8 cellular contexts compared by ENCODE assay signal in genomic region chr11:46392421-46393230, GRCh38. TPM values are rescaled to one million over a fixed set of nuclear protein-coding genes. Genes with fewer than 3 reads are reported as not detected.
A peak's percentile ranks its signal among the peaks of the same experiment; 100 is the strongest.
DNase-seq lines count a peak whose midpoint lies in the region; ATAC-seq, FAIRE-seq and TF ChIP-seq lines count a peak whose summit lies in the region.

No MANE protein-coding gene starts in this region.

- H3K9me3 ChIP-seq in A549 (no peaks in the 10 kb centered on the region), parathyroid adenoma (ENCODE audit: control insufficient read depth, low read length) (no peaks in the 10 kb centered on the region), thyroid gland (no peaks in the 10 kb centered on the region)

- no peak for TF ChIP-seq EP300 in A549 (IDR thresholded peaks at IDR 0.05)

- CTCF ChIA-PET in A549 (lab: Yijun Ruan, JAX): interaction anchor here (0.8 to 10.2 kb wide), 25 partner anchors 8 to 300 kb away, joined by 3 to 220 read pairs (median 5); partner anchors contain the start of genes ATG13, HARBI1 and MDK

- H3K4me2 ChIP-seq in A549 (peak overlapping the region; percentile 98), parathyroid adenoma (ENCODE audit: low read length) (peak overlapping the region; percentile 35)

- H3K36me3 Mint-ChIP-seq in activated naive CD8-positive, alpha-beta T cell treated with anti-CD3 and anti-CD28 coated beads for 36 hours: peaks cover 7% of the 10 kb centered on the region

- WGBS in A549 (ENCODE audit: missing lambda C conversion rate): 42% methylated on average over 41 of the region's 71 CpGs
- WGBS in thyroid gland, 2 donors: 4 to 5% methylated on average over 21 to 56 of the region's 71 CpGs

- H3K27ac ChIP-seq in A549: peak overlapping the region in 1 of 2 experiments; percentile 63; a peak in 1 of 6 replicates
- peak overlapping the region; percentile 98 for H3K27ac ChIP-seq in parathyroid adenoma
- no peak overlapping the region for H3K27ac ChIP-seq in thyroid gland

- H3K9ac ChIP-seq in parathyroid adenoma: peak overlapping the region; percentile 72

- H3K36me3 ChIP-seq in parathyroid adenoma (ENCODE audit: control insufficient read depth, insufficient read depth, low read length) (no peaks in the 10 kb centered on the region), thyroid gland (peaks cover 10 to 12% of the 10 kb centered on the region in 2 donors)

- no peak for TF ChIP-seq POLR2A in A549 (IDR thresholded peaks at IDR 0.05; ENCODE audit: low read length)
- TF ChIP-seq POLR2A in thyroid gland (IDR thresholded peaks at IDR 0.05): no peak

- H3K4me1 Mint-ChIP-seq in activated naive CD8-positive, alpha-beta T cell treated with anti-CD3 and anti-CD28 coated beads for 36 hours: peaks cover 20% of the 10 kb centered on the region

- H3K4me1 ChIP-seq in A549 (peaks cover 18% of the 10 kb centered on the region; the same call in 2 of the 3 replicates), parathyroid adenoma (peaks cover 14% of the 10 kb centered on the region), thyroid gland (peaks cover 19 to 39% of the 10 kb centered on the region in 2 donors)

- TF ChIP-seq CTCF in A549 (IDR thresholded peaks at IDR 0.05) (no peak), parathyroid adenoma (IDR thresholded peaks at IDR 0.05) (peak; percentile 12), thyroid gland (IDR thresholded peaks at IDR 0.05) (no peak)

- ATAC-seq in A549 (peak; percentile 52 to 73), GM18868 (IDR thresholded peaks at IDR 0.05; ENCODE audit: unreplicated experiment) (peak; percentile 51), HG03439 (IDR thresholded peaks at IDR 0.05; ENCODE audit: unreplicated experiment) (peak; percentile 55), SK-N-SH treated with all-trans-retinoic acid at 6 μM for 48 hours (peak; percentile 82), Right ventricle myocardium superior (ENCODE audit: poor library complexity) (peak; percentile 94)

- H3K9me3 Mint-ChIP-seq in activated naive CD8-positive, alpha-beta T cell treated with anti-CD3 and anti-CD28 coated beads for 36 hours: no peaks in the 10 kb centered on the region

- DNase-seq in A549 (ENCODE audit: low read depth in 1 of 2, low spot score in 1 of 2) (peak; percentile 74 to 87), Right ventricle myocardium superior (peak; percentile 91), thyroid gland (peak; percentile 82 to 86)
- DNase-seq in activated naive CD8-positive, alpha-beta T cell treated with anti-CD3 and anti-CD28 coated beads for 36 hours: peak; percentile 84

- H3K27me3 ChIP-seq in parathyroid adenoma (ENCODE audit: control insufficient read depth, insufficient read depth, low read length): no peaks in the 10 kb centered on the region
- H3K27me3 ChIP-seq in thyroid gland: peaks cover 14% of the 10 kb centered on the region

- peak overlapping the region; percentile 23 for H3K27ac Mint-ChIP-seq in activated naive CD8-positive, alpha-beta T cell treated with anti-CD3 and anti-CD28 coated beads for 36 hours

- H3K4me3 ChIP-seq in A549: peak overlapping the region; percentile 59
- H3K4me3 ChIP-seq in parathyroid adenoma (ENCODE audit: low read depth, low read length): no peak overlapping the region
- H3K4me3 ChIP-seq in thyroid gland (replicated peaks in 1 of 3): peak overlapping the region in 1 of 3 donors; percentile 25

- no peak for TF ChIP-seq RAD21 in A549 (conservative IDR thresholded peaks at IDR 0.05 in 1 of 2, IDR thresholded peaks at IDR 0.05 in 1 of 2)

- no peaks in the 10 kb centered on the region for H3K79me2 ChIP-seq in parathyroid adenoma

- POLR2A ChIA-PET in A549 (lab: Yijun Ruan, JAX): interaction anchor here (1.1 kb wide), 1 partner anchor 149 kb away, joined by 4 read pairs; no protein-coding TSS in a partner anchor

- no peak for FAIRE-seq in A549 (lab: Jason Lieb, UNC)

- H3K4me3 Mint-ChIP-seq in activated naive CD8-positive, alpha-beta T cell treated with anti-CD3 and anti-CD28 coated beads for 36 hours: peak overlapping the region; percentile 68

- peak overlapping the region; percentile 73 for H2AFZ ChIP-seq in parathyroid adenoma

- intact Hi-C loops in Right ventricle myocardium superior (cut with DNase I): no loop called here
- intact Hi-C loops in thyroid gland (cut with DNase I): loop anchor here (5.0 to 10.0 kb wide), 2 partner anchors 135 to 222 kb away; partner anchors contain the start of genes ATG13 and HARBI1

- H3K27me3 Mint-ChIP-seq in activated naive CD8-positive, alpha-beta T cell treated with anti-CD3 and anti-CD28 coated beads for 36 hours: peaks cover 47% of the 10 kb centered on the region

TF ChIP-seq in A549, 52 proteins besides CTCF, POLR2A, EP300 and RAD21 (continues in another document):
- TF ChIP-seq ELK1 (IDR thresholded peaks at IDR 0.05; ENCODE audit: low read depth, low read length) (no peak), ZNF302 (CRISPR knock-in tag; IDR thresholded peaks at IDR 0.05) (no peak), RNF2 (IDR thresholded peaks at IDR 0.05; ENCODE audit: borderline replicate concordance, low read depth) (no peak), HOXB5 (CRISPR knock-in tag; IDR thresholded peaks at IDR 0.05) (no peak), ZFP36 (IDR thresholded peaks at IDR 0.05; ENCODE audit: borderline replicate concordance, partially characterized antibody) (no peak)

TF ChIP-seq in SK-N-SH treated with all-trans-retinoic acid at 6 μM for 48 hours, 23 proteins besides CTCF, POLR2A, EP300 and RAD21:
- TF ChIP-seq ZFP3 (CRISPR knock-in tag; IDR thresholded peaks at IDR 0.05) (0 out of 2 replicates have a peak, but pooled peaks have one; percentile 60), ZFP30 (CRISPR knock-in tag; IDR thresholded peaks at IDR 0.05) (no peak)
TF ChIP-seq in SK-N-SH treated with all-trans-retinoic acid at 6 μM for 48 hours: peak in this region for 1.

RNA-seq across cellular contexts. Expression of gene CHRM4, which starts 1.1 kb away (rescaled TPM):
- polyA plus RNA-seq in A549 (2011; rRNA removed) (0.17 and 0.22 TPM in 2 replicates), A549 (2017; fragmentation: RNase III; extraction: RNeasy Plus Mini Kit Qiagen cat#74134 plus additional on column Dnase treatment) (0.28 to 0.38 TPM (median 0.29 TPM) in 3 replicates)
- 0.30 and 0.47 TPM in 2 replicates for polyA plus RNA-seq in A549 (2012; cell fraction: cytosol; rRNA removed)
- 0.92 and 1.2 TPM in 2 replicates for polyA plus RNA-seq in A549 (2012; cell fraction: nucleus; rRNA removed)
- polyA minus RNA-seq in A549 (2011; rRNA and poly(A)+ RNA removed): 0.34 and 0.70 TPM in 2 replicates
- total RNA-seq in activated naive CD8-positive, alpha-beta T cell treated with anti-CD3 and anti-CD28 coated beads for 36 hours: under 1 TPM in 1 of 2 experiments, not detected in 1; 0.14 TPM
- total RNA-seq in Right ventricle myocardium superior (not detected), thyroid gland (under 1 TPM in 1 of 4 donors, not detected in 3; 0.22 TPM)

RNA-seq across cellular contexts. Expression of gene MDK, which starts 11.2 kb away (rescaled TPM):
- polyA plus RNA-seq in A549 (2011; rRNA removed) (18.3 and 18.4 TPM in 2 replicates), A549 (2017; fragmentation: RNase III; extraction: RNeasy Plus Mini Kit Qiagen cat#74134 plus additional on column Dnase treatment) (12.8 to 15.1 TPM (median 13.6 TPM) in 3 replicates)
- 41.1 and 43.1 TPM in 2 replicates for polyA plus RNA-seq in A549 (2012; cell fraction: cytosol; rRNA removed)
- 15.2 and 20.4 TPM in 2 replicates for polyA plus RNA-seq in A549 (2012; cell fraction: nucleus; rRNA removed)
- polyA minus RNA-seq in A549 (2011; rRNA and poly(A)+ RNA removed): 3.8 and 6.6 TPM in 2 replicates
- 1 to 10 TPM; 3.4 to 3.6 TPM for total RNA-seq in activated naive CD8-positive, alpha-beta T cell treated with anti-CD3 and anti-CD28 coated beads for 36 hours
- total RNA-seq in Right ventricle myocardium superior (4.7 TPM), thyroid gland (10 to 100 TPM in 3 of 4 donors, 1 to 10 TPM in 1; 3.3 to 24.3 (median 16.7) TPM)

RNA-seq across cellular contexts. Expression of gene DGKZ, which starts 45.4 kb away (rescaled TPM):
- polyA plus RNA-seq in A549 (2011; rRNA removed): 12.8 and 14.5 TPM in 2 replicates
- polyA plus RNA-seq in A549 (2012; cell fraction: cytosol; rRNA removed): 37.4 and 55.9 TPM in 2 replicates
- 133 and 174 TPM in 2 replicates for polyA plus RNA-seq in A549 (2012; cell fraction: nucleus; rRNA removed)
- 28.4 to 30.7 TPM (median 28.4 TPM) in 3 replicates for polyA plus RNA-seq in A549 (2017; fragmentation: RNase III; extraction: RNeasy Plus Mini Kit Qiagen cat#74134 plus additional on column Dnase treatment)
- 22.7 and 37.4 TPM in 2 replicates for polyA minus RNA-seq in A549 (2011; rRNA and poly(A)+ RNA removed)
- 100 to 1,000 TPM in 1 of 2 experiments, 10 to 100 TPM in 1; 100.0 to 101 TPM for total RNA-seq in activated naive CD8-positive, alpha-beta T cell treated with anti-CD3 and anti-CD28 coated beads for 36 hours
- total RNA-seq in Right ventricle myocardium superior: 65.8 TPM
- 10 to 100 TPM; 29.7 to 53.5 (median 41.8) TPM for total RNA-seq in thyroid gland
